Comparison of ENCODE assay signal across 1 cellular context in genomic region chr6:14501240-14501639, GRCh38.
TF ChIP-seq lines count a peak whose summit lies in the region.

No MANE protein-coding gene starts in this region.

TF ChIP-seq in SK-N-SH, 30 proteins besides CTCF, POLR2A, EP300 and RAD21 (continued from another document):
- TF ChIP-seq REST (IDR thresholded peaks at IDR 0.05; ENCODE audit: low read depth, low read length): no peak
- TF ChIP-seq YY1 (IDR thresholded peaks at IDR 0.05; ENCODE audit: low read depth): no peak
- TF ChIP-seq TCF12 (IDR thresholded peaks at IDR 0.05): no peak
- TF ChIP-seq SIN3A (IDR thresholded peaks at IDR 0.05; ENCODE audit: borderline replicate concordance, low read depth, low read length): no peak
- no peak for TF ChIP-seq RCOR1 (IDR thresholded peaks at IDR 0.05; ENCODE audit: low read length)
TF ChIP-seq in SK-N-SH: peak in this region for 0.
